ENCODE assay signal across 8 cellular contexts in the genomic region with DNA sequence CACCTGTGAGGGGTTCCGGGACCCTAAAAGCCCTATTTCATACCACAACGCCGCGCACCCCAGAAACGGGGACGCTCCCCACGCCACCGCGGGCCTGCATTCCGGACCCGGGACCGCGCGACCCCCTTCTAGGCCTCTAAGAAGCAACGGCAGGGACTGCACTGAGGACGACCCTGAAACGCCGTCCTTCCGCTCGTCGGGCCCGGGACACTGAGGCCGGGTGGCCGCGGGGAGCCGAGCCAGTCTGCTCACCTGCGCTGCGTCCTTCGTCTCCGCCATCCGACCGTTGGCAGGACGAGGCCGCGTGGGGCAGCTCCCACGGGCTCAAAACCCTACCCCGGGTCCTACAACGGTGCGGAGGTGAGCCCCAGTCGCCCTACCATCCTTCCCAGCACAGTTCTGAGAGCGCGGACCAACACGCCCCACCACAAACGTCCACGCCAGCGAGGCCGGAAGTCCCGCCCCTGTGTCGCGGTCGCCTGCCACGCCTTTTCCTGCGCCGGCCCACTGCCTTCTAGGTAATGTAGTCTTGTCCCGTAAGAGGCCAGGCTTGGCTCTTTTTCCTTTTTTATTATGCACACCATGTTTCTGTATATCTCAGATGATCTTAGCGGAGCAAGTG. TPM values are rescaled to one million over a fixed set of nuclear protein-coding genes. Genes with fewer than 3 reads are reported as not detected.
DNase-seq lines count a peak whose midpoint lies in the region; ATAC-seq and TF ChIP-seq lines count a peak whose summit lies in the region.

A gene (minus strand): TSS at position 460 of the 622 bp plus-strand sequence. CDS start 181 bp downstream, at position 279.

- peak within 1 kb of the TSS; percentile 90 to 99 (median 94) for H3K4me3 Mint-ChIP-seq in naive B cell

- in situ Hi-C loops in KBM-7 (cut with MboI; ENCODE audit: low pct_unique_long_range_greater_than_20kb, low sequenced_read_pairs): no loop called here

- H3K4me1 Mint-ChIP-seq in naive B cell: peaks cover 29 to 42% (median 30%) of the 10 kb centered on the region in 3 donors

- H3K36me3 Mint-ChIP-seq in naive B cell: peaks cover 14 to 20% of the 10 kb centered on the region in 2 donors

- H3K27me3 Mint-ChIP-seq in naive B cell: peaks cover 0 to 14% (median 13%) of the 10 kb centered on the region in 3 donors

- H3K27ac ChIP-seq in Peyer's patch: peak within 1 kb of the TSS; percentile 38 to 73 (median 54)

- TF ChIP-seq POLR2A in Peyer's patch (IDR thresholded peaks at IDR 0.05): no peak

- DNase-seq in DMS153 treated with DMSO at 0.1 percent for 48 hours (lab: John Stamatoyannopoulos, UW; ENCODE audit: unreplicated experiment) (peak; percentile 43), KBM-7 (peak; percentile 92), Peyer's patch (peak; percentile 88 to 95 (median 92)), activated T-helper 1 cell treated with Interleukin-2 at 50 U/mL for 16 hours (ENCODE audit: low read depth) (peak; percentile 83), fibroblast of gingiva (ENCODE audit: low read depth) (peak; percentile 89), naive B cell (peak; percentile 79)
- DNase-seq in stimulated activated CD8-positive, alpha-beta memory T cell treated with anti-CD3 and anti-CD28 coated beads, Interleukin-7, amount 100 ng/mL, for 48 hours (ENCODE audit: extremely low read depth in 1 of 2, low read depth in 1 of 2): peak; percentile 73 to 83

- peak; percentile 97 for ATAC-seq in GM21619 (IDR thresholded peaks at IDR 0.05; ENCODE audit: unreplicated experiment)
- peak; percentile 98 for ATAC-seq in naive B cell (ENCODE audit: low read depth in 2 of 2)

- peaks cover 0 to 36% (median 26%) of the 10 kb centered on the region in 7 donors for H3K9me3 Mint-ChIP-seq in naive B cell

- peaks cover 0 to 22% (median 0%) of the 10 kb centered on the region in 3 donors for H3K36me3 ChIP-seq in Peyer's patch

- H3K27ac Mint-ChIP-seq in naive B cell: peak within 1 kb of the TSS; percentile 49 to 96 (median 88)

- H3K4me1 ChIP-seq in Peyer's patch: peaks cover 0 to 12% (median 3%) of the 10 kb centered on the region in 4 donors

- no peaks in the 10 kb centered on the region for H3K27me3 ChIP-seq in Peyer's patch

- no peak for TF ChIP-seq CTCF in Peyer's patch (IDR thresholded peaks at IDR 0.05)

- H3K4me3 ChIP-seq in Peyer's patch: peak within 1 kb of the TSS; percentile 78 to 82 (median 78)

- H3K9me3 ChIP-seq in Peyer's patch: peaks cover 0 to 25% (median 3%) of the 10 kb centered on the region in 4 donors

RNA-seq across cellular contexts. Expression of the gene that starts here (rescaled TPM):
- total RNA-seq in Peyer's patch: 10 to 100 TPM in 2 of 4 donors, 1 to 10 TPM in 2; 5.4 to 17.4 (median 12.3) TPM
- 10 to 100 TPM in 3 of 6 donors, 1 to 10 TPM in 3; 3.8 to 19.8 (median 9.4) TPM for polyA plus RNA-seq in naive B cell (ENCODE audit: low read depth in 6 of 6)

Comparison
In these comparisons a context has a peak if more than half of its experiments do, and no peak if none do; other contexts are left out.
1. Peak in every context shown above with its lines: DNase-seq, ATAC-seq, H3K4me3 ChIP-seq and H3K27ac ChIP-seq.